ENCODE assay signal across 8 cellular contexts in the genomic region with DNA sequence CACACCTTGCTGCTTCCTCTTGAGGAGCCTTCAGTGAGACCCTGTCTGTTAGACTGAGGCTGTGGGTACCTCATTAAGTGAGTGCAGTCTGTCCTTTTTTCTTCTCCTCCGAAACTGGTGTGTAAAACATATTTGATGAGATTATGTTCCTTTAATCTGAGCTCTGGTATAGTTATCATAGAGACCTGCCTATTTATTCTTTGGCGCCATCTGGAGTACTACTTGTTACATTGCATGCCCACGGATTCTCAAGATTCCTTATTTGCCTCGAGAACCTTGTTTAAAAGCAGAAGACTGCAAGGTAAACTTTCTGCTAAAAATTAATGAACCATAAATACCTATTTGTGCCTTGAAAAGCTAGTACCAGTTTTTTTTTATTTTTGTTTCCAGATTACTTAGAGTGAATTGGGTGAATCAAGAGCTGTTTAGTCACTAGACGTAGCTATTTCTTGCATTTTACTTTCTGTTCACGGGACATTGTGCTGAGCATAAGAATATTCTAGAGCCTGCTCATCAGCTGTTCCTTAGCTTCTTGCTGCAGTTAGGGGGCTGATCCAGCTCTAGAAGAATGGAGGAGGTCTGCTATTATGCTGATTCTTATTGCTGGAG. TPM values are rescaled to one million over a fixed set of nuclear protein-coding genes. Genes with fewer than 3 reads are reported as not detected.
DNase-seq lines count a peak whose midpoint lies in the region; ATAC-seq and TF ChIP-seq lines count a peak whose summit lies in the region.

No MANE protein-coding gene starts in this region.

- no peaks in the 10 kb centered on the region for H3K4me1 Mint-ChIP-seq in CD8-positive, alpha-beta T cell (ENCODE audit: low read depth)
- H3K4me1 Mint-ChIP-seq in brain, result no peaks in the 10 kb centered on the region

- intact Hi-C loops in CD8-positive, alpha-beta T cell (cut with DNase I, micrococcal nuclease), result loop anchor here (1.0 to 5.0 kb wide), 2 partner anchors 133 to 364 kb away; a partner anchor contains a TSS
- intact Hi-C loops in left colon (cut with DNase I, micrococcal nuclease) (loop anchor here in 1 of 2 donors (10.0 kb wide), 1 partner anchor 371 kb away; no protein-coding TSS in a partner anchor), uterus (cut with DNase I; ENCODE audit: low total_unique reads) (no loop called here)

- H3K36me3 Mint-ChIP-seq in CD8-positive, alpha-beta T cell, result peaks cover 70% of the 10 kb centered on the region
- H3K36me3 Mint-ChIP-seq in brain, result peaks cover 55% of the 10 kb centered on the region

- no peaks in the 10 kb centered on the region for H3K27me3 ChIP-seq in CD8-positive, alpha-beta T cell (ENCODE audit: insufficient read depth, low read length)
- no peaks in the 10 kb centered on the region for H3K27me3 ChIP-seq in uterus

- H3K27me3 Mint-ChIP-seq in CD8-positive, alpha-beta T cell (ENCODE audit: low read depth), result no peaks in the 10 kb centered on the region
- H3K27me3 Mint-ChIP-seq in brain, result no peaks in the 10 kb centered on the region

- TF ChIP-seq POLR2A in uterus (IDR thresholded peaks at IDR 0.05), result no peak

- peak; percentile 83 for ATAC-seq in CD8-positive, alpha-beta T cell
- ATAC-seq in GM19351 (IDR thresholded peaks at IDR 0.05; ENCODE audit: unreplicated experiment), result peak; percentile 66
- ATAC-seq in left colon, result peak; percentile 65
- no peak for ATAC-seq in HG03442 (IDR thresholded peaks at IDR 0.05; ENCODE audit: unreplicated experiment)

- peak; percentile 79 for TF ChIP-seq CTCF in CD8-positive, alpha-beta T cell (IDR thresholded peaks at IDR 0.05)
- peak; percentile 65 to 82 for TF ChIP-seq CTCF in brain (conservative IDR thresholded peaks at IDR 0.05)
- TF ChIP-seq CTCF in uterus (IDR thresholded peaks at IDR 0.05), result peak; percentile 56 to 71 (median 65)

- CTCF ChIA-PET in CD8-positive, alpha-beta T cell (lab: Charles Lee), result interaction anchor here (0.7 to 6.5 kb wide), 21 partner anchors 10 to 384 kb away, joined by 3 to 54 read pairs (median 6); a partner anchor contains a TSS

- no peaks in the 10 kb centered on the region for H3K9me3 Mint-ChIP-seq in CD8-positive, alpha-beta T cell
- no peaks in the 10 kb centered on the region for H3K9me3 Mint-ChIP-seq in brain

- H3K27ac Mint-ChIP-seq in CD8-positive, alpha-beta T cell, result no peak overlapping the region
- H3K27ac Mint-ChIP-seq in brain, result peak overlapping the region in 3 of 5 experiments; percentile 11 to 29 (median 16)

- H3K4me3 ChIP-seq in CD8-positive, alpha-beta T cell (ENCODE audit: low read depth, low read length), result no peak overlapping the region
- no peak overlapping the region for H3K4me3 ChIP-seq in uterus

- no peaks in the 10 kb centered on the region for H3K9me3 ChIP-seq in CD8-positive, alpha-beta T cell (ENCODE audit: low read length)
- H3K9me3 ChIP-seq in uterus, result no peaks in the 10 kb centered on the region

- no peak overlapping the region for H3K27ac ChIP-seq in CD8-positive, alpha-beta T cell (ENCODE audit: low read depth, low read length)
- H3K27ac ChIP-seq in uterus, result no peak overlapping the region

- H3K4me3 Mint-ChIP-seq in CD8-positive, alpha-beta T cell, result no peak overlapping the region
- no peak overlapping the region for H3K4me3 Mint-ChIP-seq in brain

- H3K36me3 ChIP-seq in CD8-positive, alpha-beta T cell (ENCODE audit: insufficient read depth, low read length), result peaks cover 21% of the 10 kb centered on the region
- H3K36me3 ChIP-seq in uterus, result no peaks in the 10 kb centered on the region

- peak in 1 of 7 experiments; percentile 21 for DNase-seq in CD8-positive, alpha-beta T cell
- DNase-seq in NCI-H345 (lab: John Stamatoyannopoulos, UW) (peak; percentile 29), left colon (no peak), uterus (no peak), ecto neural progenitor cell (ENCODE audit: low spot score) (no peak)

- H3K4me1 ChIP-seq in CD8-positive, alpha-beta T cell (ENCODE audit: insufficient read depth, low read length), result no peaks in the 10 kb centered on the region
- no peaks in the 10 kb centered on the region for H3K4me1 ChIP-seq in uterus

- POLR2A ChIA-PET in CD8-positive, alpha-beta T cell (lab: Charles Lee), result interaction anchor here (0.8 to 1.2 kb wide), 3 partner anchors 9 to 81 kb away, joined by 3 to 4 read pairs (median 4); no protein-coding TSS in a partner anchor

RNA-seq across cellular contexts. Expression of a gene that starts 16.9 kb away (rescaled TPM):
- total RNA-seq in CD8-positive, alpha-beta T cell, result 10 to 100 TPM in 1 of 2 experiments, 1 to 10 TPM in 1; 9.4 to 11.5 TPM
- polyA plus RNA-seq in brain (ENCODE audit: insufficient read depth, low read depth, low replicate concordance), result 48.3 TPM
- total RNA-seq in left colon, result 10 to 100 TPM; 22.6 to 30.4 TPM
- 10 to 100 TPM in 3 of 4 donors, 1 to 10 TPM in 1; 4.4 to 28.5 (median 23.1) TPM for total RNA-seq in uterus
